In the genomic region with DNA sequence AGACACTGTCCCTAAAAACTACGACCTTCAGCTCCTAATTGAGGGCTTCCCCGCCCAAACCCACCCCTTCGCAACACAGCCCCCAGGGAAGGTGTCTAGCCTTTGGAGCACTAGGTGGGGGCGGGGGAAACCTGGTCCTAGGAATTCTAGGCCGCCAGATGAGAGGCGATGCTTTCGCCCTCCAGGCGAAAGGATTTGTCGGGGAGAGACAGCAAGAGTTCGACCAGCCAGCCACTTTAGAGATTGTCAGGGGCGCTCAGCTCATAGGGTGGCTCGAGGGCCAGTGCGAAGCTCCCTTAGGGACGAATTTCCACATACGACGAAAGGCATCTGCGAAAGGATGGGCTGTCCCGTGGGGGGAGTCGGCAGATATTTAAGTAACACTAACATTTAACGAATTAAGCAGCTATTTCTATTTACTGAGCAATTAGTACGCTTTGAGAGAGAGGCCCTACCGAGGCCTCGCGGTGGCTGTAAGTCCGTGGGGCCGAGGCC, we compare ENCODE assay signal across 9 cellular contexts. TPM values are rescaled to one million over a fixed set of nuclear protein-coding genes. Genes with fewer than 3 reads are reported as not detected.
DNase-seq lines count a peak whose midpoint lies in the region; ATAC-seq and TF ChIP-seq lines count a peak whose summit lies in the region.
"Had no signal": no experiment of that assay in that cellular context is flagged by ENCODE, and none has a peak within 500 bp of the region (broad histone marks: within the 10 kb centered on the region; RNA-seq: fewer than 3 reads in every experiment).

No MANE protein-coding gene starts in this region.

- TF ChIP-seq CTCF in BJ (IDR thresholded peaks at IDR 0.05; ENCODE audit: insufficient read depth, low read depth, low read length): peak; percentile 96; the same call in 1 of the 2 replicates
- TF ChIP-seq CTCF in breast epithelium (IDR thresholded peaks at IDR 0.05): no peak

- H3K4me3 ChIP-seq in BJ (ENCODE audit: low read depth, low read length): peak overlapping the region; percentile 35
- peak overlapping the region; percentile 53 to 77 (median 64) for H3K4me3 ChIP-seq in breast epithelium

- H3K4me3 Mint-ChIP-seq in naive B cell: peak overlapping the region; percentile 80 to 99 (median 96)

- TF ChIP-seq POLR2A in breast epithelium (IDR thresholded peaks at IDR 0.05): no peak

- peaks cover 0 to 6% of the 10 kb centered on the region in 2 donors for H3K4me1 ChIP-seq in breast epithelium

- no peaks in the 10 kb centered on the region for H3K9me3 Mint-ChIP-seq in naive B cell

- DNase-seq in BJ (ENCODE audit: low read depth) (no peak), breast epithelium (ENCODE audit: low spot score in 2 of 2) (no peak), naive B cell (no peak), NOMO-1 treated with dmso at 0.1 percent for 144 hours (lab: John Stamatoyannopoulos, UW; ENCODE audit: unreplicated experiment) (no peak), occipital lobe (lab: John Stamatoyannopoulos, UW) (no peak), DMS153 (lab: John Stamatoyannopoulos, UW) (no peak)
- no peak for DNase-seq in activated CD4-positive, CD25-positive, alpha-beta regulatory T cell (lab: John Stamatoyannopoulos, UW)

- no peaks in the 10 kb centered on the region for H3K9me3 ChIP-seq in breast epithelium

- POLR2A ChIA-PET in BJ (lab: Charles Lee): interaction anchor here (0.8 to 3.8 kb wide), 6 partner anchors 13 to 74 kb away, joined by 3 to 34 read pairs (median 5); a partner anchor contains a TSS

- peak overlapping the region; percentile 83 to 95 for H3K27ac ChIP-seq in breast epithelium

- ATAC-seq in HG03439 (IDR thresholded peaks at IDR 0.05; ENCODE audit: unreplicated experiment) (peak; percentile 2), naive B cell (ENCODE audit: low read depth in 2 of 2) (no peak)

- CTCF ChIA-PET in BJ (lab: Yijun Ruan, JAX): interaction anchor here (0.7 to 11.3 kb wide), 22 partner anchors 9 to 127 kb away, joined by 3 to 201 read pairs (median 8); a partner anchor contains a TSS

- no peaks in the 10 kb centered on the region; the same call in 1 of the 2 replicates for H3K36me3 ChIP-seq in BJ (ENCODE audit: control insufficient read depth, insufficient read depth, low read length)
- no peaks in the 10 kb centered on the region for H3K36me3 ChIP-seq in breast epithelium

- H3K27me3 ChIP-seq in BJ (ENCODE audit: control insufficient read depth, insufficient read depth, low read length) (peaks cover 3% of the 10 kb centered on the region; the same call in 1 of the 2 replicates), breast epithelium (peaks cover under 1 to 3% of the 10 kb centered on the region in 2 donors)

- H3K36me3 Mint-ChIP-seq in naive B cell: no peaks in the 10 kb centered on the region

- H3K27me3 Mint-ChIP-seq in naive B cell: peaks cover 4 to 9% (median 6%) of the 10 kb centered on the region in 3 donors

- intact Hi-C loops in breast epithelium (cut with DNase I; ENCODE audit: low total_unique reads): no loop called here

- peaks cover 13 to 34% (median 24%) of the 10 kb centered on the region in 3 donors for H3K4me1 Mint-ChIP-seq in naive B cell

- H3K27ac Mint-ChIP-seq in naive B cell: peak overlapping the region; percentile 84 to 99 (median 98)

RNA-seq across cellular contexts. Expression of a gene that starts 5.3 kb away (rescaled TPM):
- polyA plus RNA-seq in BJ (2011; rRNA removed): 83.0 and 180 TPM in 2 replicates
- 54.8 and 83.5 TPM in 2 replicates for polyA minus RNA-seq in BJ (2011; rRNA and poly(A)+ RNA removed)
- total RNA-seq in breast epithelium: 10 to 100 TPM; 17.3 to 69.1 (median 24.9) TPM
- polyA plus RNA-seq in naive B cell (ENCODE audit: low read depth in 6 of 6): under 1 TPM in 5 of 6 donors, not detected in 1; 0.09 to 0.39 (median 0.24) TPM
- 1.1 TPM for total RNA-seq in occipital lobe

RNA-seq across cellular contexts. Expression of a gene that starts 19.8 kb away (rescaled TPM):
- polyA plus RNA-seq in BJ (2011; rRNA removed) (0.15 TPM in 1 of 2 replicates, not detected in the other), naive B cell (ENCODE audit: low read depth in 6 of 6) (not detected)
- 0.14 and 0.26 TPM in 2 replicates for polyA minus RNA-seq in BJ (2011; rRNA and poly(A)+ RNA removed)
- total RNA-seq in breast epithelium (1 to 10 TPM in 1 of 3 donors, under 1 TPM in 2; 0.16 to 1.6 (median 0.33) TPM), occipital lobe (6.4 TPM)
- total RNA-seq: dermis microvascular lymphatic vessel endothelial cell had no signal

RNA-seq across cellular contexts. Expression of a gene that starts 22.6 kb away (rescaled TPM):
- 151 and 228 TPM in 2 replicates for polyA plus RNA-seq in BJ (2011; rRNA removed)
- polyA minus RNA-seq in BJ (2011; rRNA and poly(A)+ RNA removed): 169 and 259 TPM in 2 replicates
- total RNA-seq in breast epithelium: 10 to 100 TPM; 56.8 to 61.4 (median 57.7) TPM
- polyA plus RNA-seq in naive B cell (ENCODE audit: low read depth in 6 of 6): 10 to 100 TPM; 57.1 to 82.1 (median 66.0) TPM
- total RNA-seq in occipital lobe: 32.4 TPM

RNA-seq across cellular contexts. Expression of a gene that starts 24.7 kb away (rescaled TPM):
- polyA plus RNA-seq in BJ (2011; rRNA removed) (6.3 and 9.2 TPM in 2 replicates), naive B cell (ENCODE audit: low read depth in 6 of 6) (1 to 10 TPM in 1 of 6 donors, under 1 TPM in 2, not detected in 3; 0.11 to 3.1 (median 0.51) TPM)
- 5.4 and 5.8 TPM in 2 replicates for polyA minus RNA-seq in BJ (2011; rRNA and poly(A)+ RNA removed)
- total RNA-seq in breast epithelium (1 to 10 TPM; 3.2 to 6.6 (median 5.2) TPM), occipital lobe (0.47 TPM)

RNA-seq across cellular contexts. Expression of a gene that starts 33.4 kb away (rescaled TPM):
- polyA plus RNA-seq in BJ (2011; rRNA removed) (36.7 and 46.3 TPM in 2 replicates), naive B cell (ENCODE audit: low read depth in 6 of 6) (10 to 100 TPM; 56.2 to 81.6 (median 73.0) TPM)
- 8.2 and 9.1 TPM in 2 replicates for polyA minus RNA-seq in BJ (2011; rRNA and poly(A)+ RNA removed)
- total RNA-seq in breast epithelium (10 to 100 TPM; 52.0 to 61.6 (median 54.3) TPM), occipital lobe (17.6 TPM)
